ENCODE assay signal across 28 cellular contexts in genomic region chr20:24971702-24972101, GRCh38. TPM values are rescaled to one million over a fixed set of nuclear protein-coding genes. Genes with fewer than 3 reads are reported as not detected.
"Had no signal": no experiment of that assay in that cellular context is flagged by ENCODE, and none has a peak within 500 bp of the region (broad histone marks: within the 10 kb centered on the region; RNA-seq: fewer than 3 reads in every experiment).

No MANE protein-coding gene starts in this region.

- H3K4me2 ChIP-seq: hepatocyte had no signal

- H3K9me3 ChIP-seq: ovary, prostate gland, testis, vagina had no signal

- H3K9me3 Mint-ChIP-seq: natural killer cell treated with Interleukin-12 subunit alpha and Interleukin-12 subunit beta and Interleukin-15 and Interleukin-18, amount 100 ng/mL, for 72 hours had no signal

- H3K4me1 Mint-ChIP-seq: activated naive CD8-positive, alpha-beta T cell treated with anti-CD3 and anti-CD28 coated beads, Interleukin-2, amount 50 U/mL, for 24 hours; stimulated activated memory B cell treated with anti-CD40 and anti-IgM and Interleukin-4, amounts not matched to agents 10 μg/mL and 1 μg/mL and 100 μg/mL, for 72 hours had no signal

- DNase-seq: activated CD4-positive, CD25-positive, alpha-beta regulatory T cell treated with anti-CD3 and anti-CD28 coated beads, Interleukin-2, amount 50 U/mL, for 72 hours; activated CD8-positive, alpha-beta memory T cell treated with anti-CD3 and anti-CD28 coated beads, Interleukin-2, amount 50 U/mL, for 48 hours; activated effector memory CD4-positive, alpha-beta T cell treated with Interleukin-2 at 50 U/mL for 16 hours; activated naive CD4-positive, alpha-beta T cell treated with anti-CD3 and anti-CD28 coated beads, Interleukin-2, amount 50 U/mL, for 16 hours; activated naive CD8-positive, alpha-beta T cell treated with anti-CD3 and anti-CD28 coated beads, Interleukin-2, amount 50 U/mL, for 24 hours; activated T-cell treated with anti-CD3 and anti-CD28 coated beads, Interleukin-2, amount 50 U/mL, for 72 hours; dermis blood vessel endothelial cell; effector memory CD4-positive, alpha-beta T cell; glutamatergic neuron; left ventricle myocardium superior; mammary epithelial cell; midbrain; ovary; T-cell; testis had no signal

- H3K27me3 Mint-ChIP-seq: activated naive CD8-positive, alpha-beta T cell treated with anti-CD3 and anti-CD28 coated beads, Interleukin-2, amount 50 U/mL, for 24 hours; natural killer cell treated with Interleukin-12 subunit alpha and Interleukin-12 subunit beta and Interleukin-15 and Interleukin-18, amount 100 ng/mL, for 72 hours; stimulated activated memory B cell treated with anti-CD40 and anti-IgM and Interleukin-4, amounts not matched to agents 10 μg/mL and 1 μg/mL and 100 μg/mL, for 72 hours; T-cell; type B pancreatic cell had no signal

- H3K27me3 ChIP-seq: hepatocyte, ovary, testis, vagina had no signal

- H3K4me3 Mint-ChIP-seq: activated naive CD8-positive, alpha-beta T cell treated with anti-CD3 and anti-CD28 coated beads, Interleukin-2, amount 50 U/mL, for 24 hours; activated T-cell treated with anti-CD3 and anti-CD28 coated beads, Interleukin-2, amount 50 U/mL, for 72 hours; natural killer cell treated with Interleukin-12 subunit alpha and Interleukin-12 subunit beta and Interleukin-15 and Interleukin-18, amount 100 ng/mL, for 72 hours; stimulated activated memory B cell treated with anti-CD40 and anti-IgM and Interleukin-4, amounts not matched to agents 10 μg/mL and 1 μg/mL and 100 μg/mL, for 72 hours; T-cell; T-helper 2 cell treated with Interferon-gamma antibody and Interleukin-4, amounts not matched to agents 5 μg/mL and 100 μg/mL, for 36 hours; type B pancreatic cell had no signal

- H3K4me3 ChIP-seq: hepatocyte, ovary, prostate gland, skin epidermis, testis, vagina had no signal

- H2AFZ ChIP-seq: hepatocyte had no signal

- FAIRE-seq: endothelial cell of umbilical vein, frontal cortex had no signal

- H3K27ac Mint-ChIP-seq: activated naive CD8-positive, alpha-beta T cell treated with anti-CD3 and anti-CD28 coated beads, Interleukin-2, amount 50 U/mL, for 24 hours; activated T-cell treated with anti-CD3 and anti-CD28 coated beads, Interleukin-2, amount 50 U/mL, for 72 hours; stimulated activated memory B cell treated with anti-CD40 and anti-IgM and Interleukin-4, amounts not matched to agents 10 μg/mL and 1 μg/mL and 100 μg/mL, for 72 hours; T-cell; T-helper 2 cell treated with Interferon-gamma antibody and Interleukin-4, amounts not matched to agents 5 μg/mL and 100 μg/mL, for 36 hours; type B pancreatic cell had no signal

- H3K27ac ChIP-seq: hepatocyte, ovary, prostate gland, skin epidermis, testis, vagina, VCaP had no signal

- H3K36me3 ChIP-seq: ovary had no signal

- ATAC-seq: activated naive CD8-positive, alpha-beta T cell treated with anti-CD3 and anti-CD28 coated beads, Interleukin-2, amount 50 U/mL, for 24 hours; activated T-cell treated with anti-CD3 and anti-CD28 coated beads, Interleukin-2, amount 50 U/mL, for 72 hours; esophagus mucosa; left ventricle myocardium superior; natural killer cell treated with Interleukin-12 subunit alpha and Interleukin-12 subunit beta and Interleukin-15 and Interleukin-18, amount 100 ng/mL, for 72 hours; stimulated activated memory B cell treated with anti-CD40 and anti-IgM and Interleukin-4, amounts not matched to agents 10 μg/mL and 1 μg/mL and 100 μg/mL, for 72 hours; T-cell had no signal

- H3K4me1 ChIP-seq: prostate gland, testis, vagina had no signal

RNA-seq across cellular contexts. Expression of gene CST7, which starts 22.6 kb away (rescaled TPM):
- total RNA-seq: chondrocyte, dermis blood vessel endothelial cell, endothelial cell of umbilical vein, frontal cortex, hepatocyte, mammary epithelial cell had no signal
- polyA plus RNA-seq: endothelial cell of umbilical vein, hepatocyte, mammary epithelial cell had no signal
